In the genomic region with DNA sequence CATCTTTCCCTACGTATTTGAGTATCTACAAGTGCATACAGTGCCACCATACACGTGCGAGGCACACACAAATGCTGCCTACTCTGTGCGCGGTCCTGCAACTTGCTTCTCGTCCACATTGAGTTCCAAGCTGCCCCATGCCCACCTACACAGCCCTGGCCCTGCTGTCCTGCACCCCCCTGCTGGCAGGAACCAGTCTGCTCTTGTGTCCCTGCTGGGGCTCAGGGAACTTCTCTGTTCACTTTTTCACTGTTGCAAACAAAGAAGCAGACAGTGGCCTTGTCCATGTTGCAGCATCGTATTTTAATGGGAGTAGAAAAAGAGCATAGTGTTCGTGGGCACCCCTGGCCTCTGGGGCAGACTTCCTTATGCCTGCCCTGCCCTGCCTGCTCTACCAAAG, we compare ENCODE assay signal across 15 cellular contexts. TPM values are rescaled to one million over a fixed set of nuclear protein-coding genes. Genes with fewer than 3 reads are reported as not detected.
DNase-seq lines count a peak whose midpoint lies in the region; ATAC-seq and TF ChIP-seq lines count a peak whose summit lies in the region.
"Had no signal": no experiment of that assay in that cellular context is flagged by ENCODE, and none has a peak within 500 bp of the region (broad histone marks: within the 10 kb centered on the region; RNA-seq: fewer than 3 reads in every experiment).

No MANE protein-coding gene starts in this region.

- H3K4me3 ChIP-seq in Loucy (ENCODE audit: low read length, poor library complexity, severe bottlenecking) (no peak overlapping the region), vagina (no peak overlapping the region)
- H3K4me3 ChIP-seq: prostate gland had no signal

- H3K27me3 ChIP-seq in Loucy (ENCODE audit: insufficient read depth, low read length, poor library complexity, severe bottlenecking) (no peaks in the 10 kb centered on the region), vagina (no peaks in the 10 kb centered on the region)

- no peaks in the 10 kb centered on the region for H3K9me3 Mint-ChIP-seq in activated naive CD8-positive, alpha-beta T cell (ENCODE audit: low read depth)
- H3K9me3 Mint-ChIP-seq in natural killer cell treated with Interleukin-12 subunit alpha and Interleukin-12 subunit beta and Interleukin-15 and Interleukin-18, amount 100 ng/mL, for 72 hours, result no peaks in the 10 kb centered on the region
- H3K9me3 Mint-ChIP-seq: T-helper 1 cell treated with Interleukin-12 subunit alpha and Interleukin-12 subunit beta and Interleukin-4 antibody, amounts not matched to agents 30 μg/mL and 1 μg/mL, for 36 hours had no signal

- H3K79me2 ChIP-seq in Loucy (ENCODE audit: insufficient read depth, low read length), result peaks cover 100% of the 10 kb centered on the region

- H3K27ac ChIP-seq in C4-2B (peak overlapping the region; percentile 76; the same call in 1 of the 2 replicates), vagina (no peak overlapping the region)
- H3K27ac ChIP-seq: prostate gland had no signal

- H3K36me3 Mint-ChIP-seq in activated naive CD8-positive, alpha-beta T cell, result peaks cover under 1% of the 10 kb centered on the region
- peaks cover 5% of the 10 kb centered on the region for H3K36me3 Mint-ChIP-seq in natural killer cell treated with Interleukin-12 subunit alpha and Interleukin-12 subunit beta and Interleukin-15 and Interleukin-18, amount 100 ng/mL, for 72 hours

- DNase-seq in natural killer cell treated with Interleukin-12 subunit alpha and Interleukin-12 subunit beta and Interleukin-15 and Interleukin-18, amount 100 ng/mL, for 72 hours (ENCODE audit: low spot score), result no peak
- DNase-seq in NCI-H2107 treated with DMSO at 0.1 percent for 48 hours (lab: John Stamatoyannopoulos, UW; ENCODE audit: unreplicated experiment) (no peak), GM19238 (ENCODE audit: insufficient read length, low spot score) (no peak), vagina (ENCODE audit: extremely low spot score in 2 of 2) (no peak), NCI-H2196 (lab: John Stamatoyannopoulos, UW; ENCODE audit: unreplicated experiment) (no peak)
- DNase-seq: activated CD4-positive, alpha-beta T cell treated with anti-CD3 and anti-CD28 coated beads for 48 hours; foreskin melanocyte; mesendoderm; MM.1S; NCI-H2171 had no signal

- no peaks in the 10 kb centered on the region for H3F3A ChIP-seq in Loucy (ENCODE audit: low read depth)

- peak overlapping the region; percentile 66 for H3K27ac Mint-ChIP-seq in activated naive CD8-positive, alpha-beta T cell
- peak overlapping the region; percentile 56 to 96 for H3K27ac Mint-ChIP-seq in natural killer cell treated with Interleukin-12 subunit alpha and Interleukin-12 subunit beta and Interleukin-15 and Interleukin-18, amount 100 ng/mL, for 72 hours
- H3K27ac Mint-ChIP-seq: T-helper 1 cell treated with Interleukin-12 subunit alpha and Interleukin-12 subunit beta and Interleukin-4 antibody, amounts not matched to agents 30 μg/mL and 1 μg/mL, for 36 hours had no signal

- H3K9ac ChIP-seq in Loucy (ENCODE audit: low read depth, low read length, poor library complexity, severe bottlenecking), result peak overlapping the region; percentile 70

- no peak for TF ChIP-seq POLR2A in vagina (IDR thresholded peaks at IDR 0.05)

- TF ChIP-seq CTCF in C4-2B (conservative IDR thresholded peaks at IDR 0.05) (no peak), Loucy (conservative IDR thresholded peaks at IDR 0.05; ENCODE audit: low read length) (peak; percentile 18; the same call in 1 of the 2 replicates), vagina (IDR thresholded peaks at IDR 0.05) (no peak)

- no peak for ATAC-seq in natural killer cell treated with Interleukin-12 subunit alpha and Interleukin-12 subunit beta and Interleukin-15 and Interleukin-18, amount 100 ng/mL, for 72 hours

- H2AFZ ChIP-seq in Loucy (ENCODE audit: low read length), result no peak overlapping the region

- peaks cover 52% of the 10 kb centered on the region for H3K4me1 Mint-ChIP-seq in activated naive CD8-positive, alpha-beta T cell (ENCODE audit: low read depth)
- peaks cover 36 to 53% of the 10 kb centered on the region in 2 donors for H3K4me1 Mint-ChIP-seq in natural killer cell treated with Interleukin-12 subunit alpha and Interleukin-12 subunit beta and Interleukin-15 and Interleukin-18, amount 100 ng/mL, for 72 hours (ENCODE audit: low read depth in 2 of 2)

- H3K9me3 ChIP-seq in Loucy (ENCODE audit: insufficient read depth, low read depth, low read length) (no peaks in the 10 kb centered on the region), vagina (no peaks in the 10 kb centered on the region)
- H3K9me3 ChIP-seq: prostate gland had no signal

- H3K9me2 ChIP-seq in Loucy (replicated peaks; ENCODE audit: low read depth, low read length), result no peaks in the 10 kb centered on the region

- intact Hi-C loops in vagina (cut with DNase I), result no loop called here

- H3K4me1 ChIP-seq in Loucy (ENCODE audit: insufficient read depth, low read length, poor library complexity, severe bottlenecking) (peaks cover 48% of the 10 kb centered on the region), vagina (peaks cover 54% of the 10 kb centered on the region)

- peaks cover 51% of the 10 kb centered on the region for H4K20me1 ChIP-seq in Loucy (ENCODE audit: insufficient read depth, low read length, poor library complexity, severe bottlenecking)

- peaks cover 24% of the 10 kb centered on the region; the same call in 1 of the 2 replicates for H3K36me3 ChIP-seq in Loucy (ENCODE audit: insufficient read depth, low read length)
- H3K36me3 ChIP-seq in vagina, result no peaks in the 10 kb centered on the region
- H3K36me3 ChIP-seq: prostate gland had no signal

- no peak overlapping the region for H3K4me3 Mint-ChIP-seq in activated naive CD8-positive, alpha-beta T cell
- H3K4me3 Mint-ChIP-seq in natural killer cell treated with Interleukin-12 subunit alpha and Interleukin-12 subunit beta and Interleukin-15 and Interleukin-18, amount 100 ng/mL, for 72 hours, result peak overlapping the region; percentile 12
- H3K4me3 Mint-ChIP-seq: T-helper 1 cell treated with Interleukin-12 subunit alpha and Interleukin-12 subunit beta and Interleukin-4 antibody, amounts not matched to agents 30 μg/mL and 1 μg/mL, for 36 hours had no signal

- no peaks in the 10 kb centered on the region for H3K27me3 Mint-ChIP-seq in activated naive CD8-positive, alpha-beta T cell
- H3K27me3 Mint-ChIP-seq in natural killer cell treated with Interleukin-12 subunit alpha and Interleukin-12 subunit beta and Interleukin-15 and Interleukin-18, amount 100 ng/mL, for 72 hours, result no peaks in the 10 kb centered on the region

- H3K4me2 ChIP-seq in Loucy (ENCODE audit: low read depth, low read length, poor library complexity, severe bottlenecking), result peak overlapping the region; percentile 57

RNA-seq across cellular contexts. Expression of gene CPT1A, which starts 14.0 kb away (rescaled TPM):
- 10 to 100 TPM; 26.7 to 32.3 TPM for total RNA-seq in natural killer cell treated with Interleukin-12 subunit alpha and Interleukin-12 subunit beta and Interleukin-15 and Interleukin-18, amount 100 ng/mL, for 72 hours
- total RNA-seq in vagina, result 80.8 TPM
